Comparison of ENCODE assay signal across 8 cellular contexts in the genomic region with DNA sequence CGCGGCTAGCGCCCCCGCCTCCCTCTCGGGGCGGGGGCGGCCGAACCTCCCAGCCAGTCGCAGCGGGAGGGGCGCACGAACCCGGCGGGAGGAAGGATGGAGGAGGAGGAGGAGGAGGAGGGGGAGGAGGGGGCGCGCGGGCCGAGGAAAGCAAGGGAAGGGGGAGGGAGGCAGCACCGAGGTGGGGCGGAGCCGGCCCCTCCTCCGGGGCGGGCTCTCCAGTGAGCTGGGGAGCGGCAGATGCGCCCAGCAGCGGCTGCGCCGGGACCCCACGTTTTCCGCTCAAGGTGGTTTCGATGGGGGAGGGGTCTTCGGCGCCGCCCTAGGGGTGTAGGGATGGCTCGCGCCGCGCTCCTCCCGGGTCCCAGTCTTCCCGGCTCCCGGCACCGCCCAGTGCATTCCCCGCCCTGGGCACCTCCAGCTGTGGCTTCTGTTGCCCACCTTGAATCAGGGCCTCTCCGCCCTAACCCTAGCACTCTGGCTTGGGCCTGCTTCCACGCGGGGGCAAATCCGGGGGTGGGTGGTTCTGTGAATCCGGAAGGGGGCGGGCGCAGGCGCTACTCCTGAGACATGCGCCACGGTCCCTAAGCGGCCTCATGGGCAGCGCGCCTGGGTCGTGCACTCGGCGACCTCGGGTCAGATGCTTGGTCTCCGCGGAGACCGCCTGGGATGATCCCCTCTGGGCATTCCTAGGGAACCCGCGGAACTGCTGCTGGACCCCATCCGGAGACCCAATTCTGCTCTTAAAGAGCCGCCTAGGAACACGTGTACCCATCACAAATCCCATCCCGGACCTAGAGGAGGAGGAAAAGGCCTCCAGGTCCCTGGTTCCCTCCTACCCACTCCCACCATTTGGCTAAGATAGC.
A peak's percentile ranks its signal among the peaks of the same experiment; 100 is the strongest.
DNase-seq lines count a peak whose midpoint lies in the region; ATAC-seq and TF ChIP-seq lines count a peak whose summit lies in the region.

A gene with protein sequence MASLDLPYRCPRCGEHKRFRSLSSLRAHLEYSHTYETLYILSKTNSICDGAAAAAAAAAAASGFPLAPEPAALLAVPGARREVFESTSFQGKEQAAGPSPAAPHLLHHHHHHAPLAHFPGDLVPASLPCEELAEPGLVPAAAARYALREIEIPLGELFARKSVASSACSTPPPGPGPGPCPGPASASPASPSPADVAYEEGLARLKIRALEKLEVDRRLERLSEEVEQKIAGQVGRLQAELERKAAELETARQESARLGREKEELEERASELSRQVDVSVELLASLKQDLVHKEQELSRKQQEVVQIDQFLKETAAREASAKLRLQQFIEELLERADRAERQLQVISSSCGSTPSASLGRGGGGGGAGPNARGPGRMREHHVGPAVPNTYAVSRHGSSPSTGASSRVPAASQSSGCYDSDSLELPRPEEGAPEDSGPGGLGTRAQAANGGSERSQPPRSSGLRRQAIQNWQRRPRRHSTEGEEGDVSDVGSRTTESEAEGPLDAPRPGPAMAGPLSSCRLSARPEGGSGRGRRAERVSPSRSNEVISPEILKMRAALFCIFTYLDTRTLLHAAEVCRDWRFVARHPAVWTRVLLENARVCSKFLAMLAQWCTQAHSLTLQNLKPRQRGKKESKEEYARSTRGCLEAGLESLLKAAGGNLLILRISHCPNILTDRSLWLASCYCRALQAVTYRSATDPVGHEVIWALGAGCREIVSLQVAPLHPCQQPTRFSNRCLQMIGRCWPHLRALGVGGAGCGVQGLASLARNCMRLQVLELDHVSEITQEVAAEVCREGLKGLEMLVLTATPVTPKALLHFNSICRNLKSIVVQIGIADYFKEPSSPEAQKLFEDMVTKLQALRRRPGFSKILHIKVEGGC (minus strand): TSS at position 183 of the 866 bp plus-strand sequence. CDS start 14,848 bp downstream, outside the sequence.

- H3K36me3 ChIP-seq in muscle layer of colon (ENCODE audit: insufficient read depth, low read length), result no peaks in the 10 kb centered on the region

- H3K27ac Mint-ChIP-seq in stimulated activated memory B cell treated with anti-CD40 and anti-IgM and Interleukin-4, amounts not matched to agents 10 μg/mL and 1 μg/mL and 100 μg/mL, for 72 hours, result peak within 1 kb of the TSS; percentile 79

- peak; percentile 75 for ATAC-seq in GM18502 (IDR thresholded peaks at IDR 0.05; ENCODE audit: poor library complexity, unreplicated experiment)
- ATAC-seq in HG02885 (IDR thresholded peaks at IDR 0.05; ENCODE audit: poor library complexity, unreplicated experiment), result peak; percentile 75
- peak; percentile 86 for ATAC-seq in stimulated activated memory B cell treated with anti-CD40 and anti-IgM and Interleukin-4, amounts not matched to agents 10 μg/mL and 1 μg/mL and 100 μg/mL, for 72 hours

- no peaks in the 10 kb centered on the region for H3K27me3 Mint-ChIP-seq in stimulated activated memory B cell treated with anti-CD40 and anti-IgM and Interleukin-4, amounts not matched to agents 10 μg/mL and 1 μg/mL and 100 μg/mL, for 72 hours

- H3K27ac ChIP-seq in 22Rv1, result peak within 1 kb of the TSS; percentile 48
- no peak within 1 kb of the TSS for H3K27ac ChIP-seq in muscle layer of colon (ENCODE audit: low read depth, low read length)

- H3K36me3 Mint-ChIP-seq in stimulated activated memory B cell treated with anti-CD40 and anti-IgM and Interleukin-4, amounts not matched to agents 10 μg/mL and 1 μg/mL and 100 μg/mL, for 72 hours, result peaks cover 7% of the 10 kb centered on the region

- TF ChIP-seq CTCF in 22Rv1 (IDR thresholded peaks at IDR 0.05), result no peak

- peaks cover 7% of the 10 kb centered on the region for H3K4me1 ChIP-seq in muscle layer of colon (ENCODE audit: insufficient read depth, low read length)

- peak within 1 kb of the TSS; percentile 69 for H3K4me3 Mint-ChIP-seq in stimulated activated memory B cell treated with anti-CD40 and anti-IgM and Interleukin-4, amounts not matched to agents 10 μg/mL and 1 μg/mL and 100 μg/mL, for 72 hours

- H3K9ac ChIP-seq in muscle layer of colon (ENCODE audit: low read length), result no peak within 1 kb of the TSS

- H3K27me3 ChIP-seq in muscle layer of colon (ENCODE audit: control insufficient read depth in 1 of 2, insufficient read depth in 2 of 2, low read length in 2 of 2), result peaks cover 0 to 28% of the 10 kb centered on the region in 2 donors

- H3K9me3 Mint-ChIP-seq in stimulated activated memory B cell treated with anti-CD40 and anti-IgM and Interleukin-4, amounts not matched to agents 10 μg/mL and 1 μg/mL and 100 μg/mL, for 72 hours, result no peaks in the 10 kb centered on the region

- no peaks in the 10 kb centered on the region for H3K9me3 ChIP-seq in muscle layer of colon (ENCODE audit: low read length)

- peaks cover 32% of the 10 kb centered on the region for H3K4me1 Mint-ChIP-seq in stimulated activated memory B cell treated with anti-CD40 and anti-IgM and Interleukin-4, amounts not matched to agents 10 μg/mL and 1 μg/mL and 100 μg/mL, for 72 hours

- peak within 1 kb of the TSS; percentile 54 to 61 for H3K4me3 ChIP-seq in muscle layer of colon (ENCODE audit: low read depth in 1 of 2, low read length in 2 of 2)

- DNase-seq in NCI-H345 treated with DMSO at 0.1 percent for 48 hours (lab: John Stamatoyannopoulos, UW; ENCODE audit: unreplicated experiment), result peak; percentile 22
- peak; percentile 50 for DNase-seq in activated CD4-positive, alpha-beta T cell treated with anti-CD3 and anti-CD28 coated beads, Interleukin-2, amount 50 U/mL, for 1 hour
- peak; percentile 45 for DNase-seq in effector CD4-positive, alpha-beta T cell
